In the genomic region with DNA sequence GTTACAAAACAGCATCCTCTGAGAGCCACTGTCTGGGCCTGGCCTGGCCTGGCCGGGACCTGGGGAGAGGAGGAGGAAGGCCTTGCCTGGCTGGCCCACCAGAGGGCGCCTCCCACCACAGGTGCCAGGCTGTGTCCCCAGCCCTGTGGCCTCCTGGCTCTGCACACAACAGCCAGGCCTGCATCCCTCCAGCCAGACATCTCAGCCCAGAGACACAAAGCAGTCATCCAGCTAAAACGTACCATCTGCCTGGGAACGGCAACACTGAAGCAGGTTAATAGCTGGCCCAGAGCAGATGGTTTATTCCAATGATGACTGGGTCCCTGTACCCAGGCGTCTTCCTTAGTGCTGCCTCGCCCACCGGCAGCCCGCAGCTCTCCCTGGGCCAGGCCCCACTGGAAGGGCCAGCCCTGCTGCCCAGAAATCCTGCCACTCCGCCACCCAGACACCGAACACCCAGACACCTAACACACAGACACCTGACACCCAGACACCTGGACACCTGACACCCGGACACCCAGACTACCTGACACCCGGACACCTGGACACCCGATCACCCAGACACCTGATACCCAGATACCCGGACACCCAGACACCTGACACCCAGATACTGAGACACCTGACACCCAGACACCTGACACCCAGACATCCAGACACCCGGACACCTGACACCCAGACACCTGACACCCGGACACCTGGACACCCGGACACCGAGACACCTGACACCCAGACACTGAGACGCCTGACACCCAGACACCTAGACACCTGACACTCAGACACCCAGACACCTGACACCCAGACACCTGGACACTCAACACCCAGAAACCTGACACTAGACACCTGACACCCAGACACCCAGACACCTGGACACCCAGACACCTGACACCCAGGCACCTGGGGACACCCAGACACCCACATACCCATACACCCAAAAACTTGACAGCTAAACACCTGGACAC, we compare ENCODE assay signal across 8 cellular contexts. TPM values are rescaled to one million over a fixed set of nuclear protein-coding genes. Genes with fewer than 3 reads are reported as not detected.
A peak's percentile ranks its signal among the peaks of the same experiment; 100 is the strongest.
DNase-seq lines count a peak whose midpoint lies in the region; ATAC-seq and TF ChIP-seq lines count a peak whose summit lies in the region.

No MANE protein-coding gene starts in this region.

- H3K79me2 ChIP-seq in neural cell (replicated peaks; ENCODE audit: insufficient read depth, low read length): no peaks in the 10 kb centered on the region

- no peak for TF ChIP-seq EP300 in neural cell (conservative IDR thresholded peaks at IDR 0.05; ENCODE audit: poor library complexity, severe bottlenecking)

- H3K27me3 ChIP-seq in Panc1 (ENCODE audit: control insufficient read depth, insufficient read depth, low read length) (no peaks in the 10 kb centered on the region), neural cell (ENCODE audit: insufficient read depth, low read depth, low read length) (no peaks in the 10 kb centered on the region)

- CTCF ChIA-PET in Panc1 (lab: Charles Lee): interaction anchor here (0.6 to 1.8 kb wide), 4 partner anchors 18 to 506 kb away, joined by 3 to 11 read pairs (median 6); no protein-coding TSS in a partner anchor

- H3K27ac Mint-ChIP-seq in activated T-helper 1 cell treated with anti-CD3 and anti-CD28 coated beads, Interleukin-12 subunit alpha, Interleukin-12 subunit beta, Interleukin-2, Interleukin-4 antibody, amounts not matched to agents 30 ng/mL and 10 ng/mL and 1 ng/mL, durations not matched to agents 14 hours and 24 hours and 36 hours: peak overlapping the region; percentile 70

- TF ChIP-seq RAD21 in neural cell (conservative IDR thresholded peaks at IDR 0.05): peak; percentile 75

- no peaks in the 10 kb centered on the region for H3K9me3 Mint-ChIP-seq in activated T-helper 1 cell treated with anti-CD3 and anti-CD28 coated beads, Interleukin-12 subunit alpha, Interleukin-12 subunit beta, Interleukin-2, Interleukin-4 antibody, amounts not matched to agents 30 ng/mL and 10 ng/mL and 1 ng/mL, durations not matched to agents 14 hours and 24 hours and 36 hours

- ATAC-seq in GM19328 (IDR thresholded peaks at IDR 0.05; ENCODE audit: unreplicated experiment) (peak; percentile 72), HG03520 (IDR thresholded peaks at IDR 0.05; ENCODE audit: unreplicated experiment) (peak; percentile 71), Panc1 (peak; percentile 100)

- peaks cover 15% of the 10 kb centered on the region for H3K4me1 Mint-ChIP-seq in activated T-helper 1 cell treated with anti-CD3 and anti-CD28 coated beads, Interleukin-12 subunit alpha, Interleukin-12 subunit beta, Interleukin-2, Interleukin-4 antibody, amounts not matched to agents 30 ng/mL and 10 ng/mL and 1 ng/mL, durations not matched to agents 14 hours and 24 hours and 36 hours (ENCODE audit: low read depth)

- POLR2A ChIA-PET in Panc1 (lab: Charles Lee): no interaction called here

- no peak overlapping the region for H3K4me3 Mint-ChIP-seq in activated T-helper 1 cell treated with anti-CD3 and anti-CD28 coated beads, Interleukin-12 subunit alpha, Interleukin-12 subunit beta, Interleukin-2, Interleukin-4 antibody, amounts not matched to agents 30 ng/mL and 10 ng/mL and 1 ng/mL, durations not matched to agents 14 hours and 24 hours and 36 hours

- in situ Hi-C loops in Panc1 (cut with HindIII; ENCODE audit: low pct_unique_long_range_greater_than_20kb, low sequenced_read_pairs): no loop called here

- no peak overlapping the region for H3K4me3 ChIP-seq in Panc1 (ENCODE audit: low read depth in 2 of 2, low read length in 2 of 2)
- no peak overlapping the region for H3K4me3 ChIP-seq in fibroblast of mammary gland (ENCODE audit: control insufficient read depth, low read depth, low read length)
- no peak overlapping the region for H3K4me3 ChIP-seq in neural cell (ENCODE audit: low read length)

- intact Hi-C loops in Panc1 (cut with micrococcal nuclease; ENCODE audit: unreplicated experiment): loop anchor here (1.0 kb wide), 1 partner anchor 21 kb away; no protein-coding TSS in a partner anchor
- intact Hi-C loops in activated T-helper 1 cell treated with anti-CD3 and anti-CD28 coated beads, Interleukin-12 subunit alpha, Interleukin-12 subunit beta, Interleukin-2, Interleukin-4 antibody, amounts not matched to agents 30 ng/mL and 10 ng/mL and 1 ng/mL, durations not matched to agents 14 hours and 24 hours and 36 hours (cut with micrococcal nuclease): loop anchor here (1.0 to 5.0 kb wide), 2 partner anchors 21 to 168 kb away; a partner anchor contains a TSS

- no peak overlapping the region for H3K9ac ChIP-seq in neural cell (ENCODE audit: low read length)

- H3K36me3 ChIP-seq in Panc1 (ENCODE audit: control insufficient read depth, insufficient read depth, low read length) (no peaks in the 10 kb centered on the region), neural cell (ENCODE audit: insufficient read depth, low read length) (no peaks in the 10 kb centered on the region)

- no peaks in the 10 kb centered on the region for H3F3A ChIP-seq in neural cell (ENCODE audit: insufficient read depth, low read length, poor library complexity, severe bottlenecking)

- no peak overlapping the region for H3K27ac ChIP-seq in C4-2B
- no peak overlapping the region for H3K27ac ChIP-seq in Panc1 (ENCODE audit: low read length)
- no peak overlapping the region for H3K27ac ChIP-seq in neural cell (ENCODE audit: low read length)
- peak overlapping the region; percentile 75 for H3K27ac ChIP-seq in substantia nigra (ENCODE audit: low read depth, low read length, poor library complexity, severe bottlenecking)

- H3K9me3 ChIP-seq in Panc1 (ENCODE audit: control insufficient read depth, insufficient read depth, low read depth, low read length): no peaks in the 10 kb centered on the region
- no peaks in the 10 kb centered on the region for H3K9me3 ChIP-seq in neural cell (ENCODE audit: low read length)

- no peaks in the 10 kb centered on the region for H3K27me3 Mint-ChIP-seq in activated T-helper 1 cell treated with anti-CD3 and anti-CD28 coated beads, Interleukin-12 subunit alpha, Interleukin-12 subunit beta, Interleukin-2, Interleukin-4 antibody, amounts not matched to agents 30 ng/mL and 10 ng/mL and 1 ng/mL, durations not matched to agents 14 hours and 24 hours and 36 hours (ENCODE audit: insufficient read depth)

- H3K36me3 Mint-ChIP-seq in activated T-helper 1 cell treated with anti-CD3 and anti-CD28 coated beads, Interleukin-12 subunit alpha, Interleukin-12 subunit beta, Interleukin-2, Interleukin-4 antibody, amounts not matched to agents 30 ng/mL and 10 ng/mL and 1 ng/mL, durations not matched to agents 14 hours and 24 hours and 36 hours (ENCODE audit: low read depth): peaks cover 4% of the 10 kb centered on the region

- H3K4me1 ChIP-seq in Panc1 (ENCODE audit: control insufficient read depth, insufficient read depth, low read length): peaks cover 8% of the 10 kb centered on the region; the same call in 1 of the 2 replicates

- no peaks in the 10 kb centered on the region for H3K9me2 ChIP-seq in neural cell (ENCODE audit: insufficient read depth, low read length)

- H2AFZ ChIP-seq in neural cell (ENCODE audit: low read depth, low read length): no peak overlapping the region

- no peak for DNase-seq in Panc1 (ENCODE audit: low read depth, low spot score)
- DNase-seq in activated T-helper 1 cell treated with anti-CD3 and anti-CD28 coated beads, Interleukin-12 subunit alpha, Interleukin-12 subunit beta, Interleukin-2, Interleukin-4 antibody, amounts not matched to agents 30 ng/mL and 10 ng/mL and 1 ng/mL, durations not matched to agents 14 hours and 24 hours and 36 hours (ENCODE audit: low spot score): peak; percentile 73
- peak; percentile 74 for DNase-seq in fibroblast of mammary gland (ENCODE audit: low read depth)
- DNase-seq in substantia nigra (lab: John Stamatoyannopoulos, UW): peak; percentile 29 to 95 (median 84)

- no peaks in the 10 kb centered on the region for H4K20me1 ChIP-seq in neural cell (ENCODE audit: insufficient read depth)

- no peak overlapping the region for H3K4me2 ChIP-seq in neural cell (ENCODE audit: low read length)

- BruUV-seq in Panc1 (replicated peaks; lab: Mats Ljungman, UMichigan): no TSS peak

- peak; percentile 91 for TF ChIP-seq CTCF in C4-2B (conservative IDR thresholded peaks at IDR 0.05)
- peak; percentile 98 for TF ChIP-seq CTCF in Panc1 (IDR thresholded peaks at IDR 0.05)
- peak; percentile 84 for TF ChIP-seq CTCF in fibroblast of mammary gland (conservative IDR thresholded peaks at IDR 0.05; ENCODE audit: control insufficient read depth, insufficient read depth, low read depth, low read length)
- peak; percentile 84 for TF ChIP-seq CTCF in neural cell (IDR thresholded peaks at IDR 0.05; ENCODE audit: poor library complexity, severe bottlenecking)

RNA-seq across cellular contexts. Expression of a gene that starts 20.1 kb away (rescaled TPM):
- total RNA-seq in Panc1 (2021; ENCODE audit: unreplicated experiment): 43.4 TPM
- polyA plus RNA-seq in Panc1 (2012; ENCODE audit: insufficient read length): 46.7 TPM
- total RNA-seq in activated T-helper 1 cell treated with anti-CD3 and anti-CD28 coated beads, Interleukin-12 subunit alpha, Interleukin-12 subunit beta, Interleukin-2, Interleukin-4 antibody, amounts not matched to agents 30 ng/mL and 10 ng/mL and 1 ng/mL, durations not matched to agents 14 hours and 24 hours and 36 hours: 47.9 and 50.2 TPM in 2 replicates
- 77.0 and 83.8 TPM in 2 replicates for polyA plus RNA-seq in neural cell
- polyA minus RNA-seq in neural cell: 57.2 and 60.9 TPM in 2 replicates

RNA-seq across cellular contexts. Expression of a gene that starts 29.7 kb away (rescaled TPM):
- total RNA-seq in Panc1 (2021; ENCODE audit: unreplicated experiment): 22.4 TPM
- 31.8 TPM for polyA plus RNA-seq in Panc1 (2012; ENCODE audit: insufficient read length)
- 30.9 and 35.0 TPM in 2 replicates for total RNA-seq in activated T-helper 1 cell treated with anti-CD3 and anti-CD28 coated beads, Interleukin-12 subunit alpha, Interleukin-12 subunit beta, Interleukin-2, Interleukin-4 antibody, amounts not matched to agents 30 ng/mL and 10 ng/mL and 1 ng/mL, durations not matched to agents 14 hours and 24 hours and 36 hours
- polyA plus RNA-seq in neural cell: not detected in 2 replicates
- not detected in 2 replicates for polyA minus RNA-seq in neural cell
